ENCODE assay signal across 12 cellular contexts in genomic region chr7:99128076-99128950, GRCh38. TPM values are rescaled to one million over a fixed set of nuclear protein-coding genes. Genes with fewer than 3 reads are reported as not detected.
DNase-seq lines count a peak whose midpoint lies in the region; ATAC-seq and TF ChIP-seq lines count a peak whose summit lies in the region.
"Had no signal": no experiment of that assay in that cellular context is flagged by ENCODE, and none has a peak within 500 bp of the region (broad histone marks: within the 10 kb centered on the region; RNA-seq: fewer than 3 reads in every experiment).

No MANE protein-coding gene starts in this region.

- intact Hi-C loops in posterior cingulate gyrus (cut with DNase I): no loop called here

- ATAC-seq in RWPE2 (ENCODE audit: low read depth): peak; percentile 28; the same call in 1 of the 3 replicates
- ATAC-seq in thoracic aorta (ENCODE audit: insufficient number of reproducible peaks, low FRiP score, low read depth): no peak
- no peak for ATAC-seq in HG03342 (IDR thresholded peaks at IDR 0.05; ENCODE audit: unreplicated experiment)
- no peak for ATAC-seq in HG03432 (IDR thresholded peaks at IDR 0.05; ENCODE audit: unreplicated experiment)
- ATAC-seq: activated T-cell treated with anti-CD3 and anti-CD28 coated beads, Interleukin-2, amount 50 U/mL, for 72 hours had no signal

- H3K36me3 ChIP-seq in RWPE2 (ENCODE audit: low read depth): no peaks in the 10 kb centered on the region
- no peaks in the 10 kb centered on the region for H3K36me3 ChIP-seq in thoracic aorta

- H3K9me3 ChIP-seq in RWPE2 (ENCODE audit: severe bottlenecking) (no peaks in the 10 kb centered on the region), thoracic aorta (no peaks in the 10 kb centered on the region)

- TF ChIP-seq CTCF in RWPE2 (IDR thresholded peaks at IDR 0.05; ENCODE audit: poor library complexity, severe bottlenecking) (no peak), thoracic aorta (IDR thresholded peaks at IDR 0.05) (no peak)

- peaks cover 66% of the 10 kb centered on the region for H3K4me1 ChIP-seq in RWPE2 (ENCODE audit: insufficient read depth, poor library complexity, severe bottlenecking)
- H3K4me1 ChIP-seq in thoracic aorta (ENCODE audit: control insufficient read depth in 1 of 2, low read depth in 2 of 2): peaks cover 57 to 92% of the 10 kb centered on the region in 2 donors

- DNase-seq in NCI-H82 (lab: John Stamatoyannopoulos, UW) (peak; percentile 4), NCI-H82 treated with DMSO at 0.1 percent for 48 hours (lab: John Stamatoyannopoulos, UW; ENCODE audit: unreplicated experiment) (no peak), RWPE2 (ENCODE audit: low spot score) (no peak), iris pigment epithelial cell (ENCODE audit: low read depth) (peak; percentile 44), thoracic aorta (ENCODE audit: low spot score) (no peak), posterior cingulate gyrus (no peak)
- DNase-seq: activated CD4-positive, CD25-positive, alpha-beta regulatory T cell; activated T-cell treated with anti-CD3 and anti-CD28 coated beads, Interleukin-2, amount 50 U/mL, for 72 hours; caudate nucleus had no signal

- H3K27me3 ChIP-seq in RWPE2 (ENCODE audit: insufficient read depth, poor library complexity, severe bottlenecking): no peaks in the 10 kb centered on the region
- no peaks in the 10 kb centered on the region for H3K27me3 ChIP-seq in thoracic aorta (replicated peaks; ENCODE audit: insufficient read depth)

- H3K4me3 ChIP-seq in RWPE2 (ENCODE audit: severe bottlenecking) (no peak overlapping the region), thoracic aorta (peak overlapping the region; percentile 43)

- H3K27ac ChIP-seq in RWPE2 (ENCODE audit: poor library complexity, severe bottlenecking) (peak overlapping the region; percentile 43), thoracic aorta (peak overlapping the region; percentile 61 to 75)
- H3K27ac ChIP-seq: RWPE1 had no signal

RNA-seq across cellular contexts. Expression of gene SMURF1, which starts 15.6 kb away (rescaled TPM):
- 10 to 100 TPM; 33.8 to 40.9 TPM for total RNA-seq in thoracic aorta

Comparison
In these comparisons a context has a peak if more than half of its experiments do, and no peak if none do; other contexts are left out.
1. DNase-seq: peak in NCI-H82 (single experiment) and iris pigment epithelial cell (single experiment); none in NCI-H82 treated with DMSO at 0.1 percent for 48 hours (single experiment), RWPE2 (single experiment), thoracic aorta (single experiment) and posterior cingulate gyrus (0 of 10).